Comparison of ENCODE assay signal across 19 cellular contexts in genomic region chr3:114539525-114539924, GRCh38.
A peak's percentile ranks its signal among the peaks of the same experiment; 100 is the strongest.
DNase-seq lines count a peak whose midpoint lies in the region; ATAC-seq, FAIRE-seq and TF ChIP-seq lines count a peak whose summit lies in the region.
"Had no signal": no experiment of that assay in that cellular context is flagged by ENCODE, and none has a peak within 500 bp of the region (broad histone marks: within the 10 kb centered on the region; RNA-seq: fewer than 3 reads in every experiment).

No MANE protein-coding gene starts in this region.

- FAIRE-seq in astrocyte (lab: Jason Lieb, UNC), result peak; percentile 47
- FAIRE-seq: HTR-8/SVneo had no signal

- H3K4me3 Mint-ChIP-seq in astrocyte (ENCODE audit: unreplicated experiment), result no peak overlapping the region
- H3K4me3 Mint-ChIP-seq: CD14-positive monocyte; CD4-positive, alpha-beta memory T cell had no signal

- TF ChIP-seq CTCF in astrocyte (IDR thresholded peaks at IDR 0.05; ENCODE audit: insufficient read depth, low read depth, low read length), result no peak
- no peak for TF ChIP-seq CTCF in psoas muscle (IDR thresholded peaks at IDR 0.05)

- no peaks in the 10 kb centered on the region for H3K36me3 ChIP-seq in astrocyte (ENCODE audit: insufficient read depth, low read length)
- H3K36me3 ChIP-seq in psoas muscle (ENCODE audit: insufficient read depth in 1 of 2, low read depth in 1 of 2), result no peaks in the 10 kb centered on the region
- H3K36me3 ChIP-seq: BLaER1 had no signal

- H3K27ac ChIP-seq in astrocyte (ENCODE audit: low read depth, low read length), result no peak overlapping the region
- no peak overlapping the region for H3K27ac ChIP-seq in psoas muscle
- H3K27ac ChIP-seq: BLaER1, GM23248 had no signal

- DNase-seq in NCI-H748 (lab: John Stamatoyannopoulos, UW; ENCODE audit: unreplicated experiment) (peak; percentile 0), NCI-H748 treated with DMSO at 0.1 percent for 48 hours (lab: John Stamatoyannopoulos, UW) (no peak), NCI-H69 (lab: John Stamatoyannopoulos, UW) (peak; percentile 9), astrocyte (ENCODE audit: low read depth) (peak; percentile 39), psoas muscle (no peak), NOMO-1 treated with DMSO at 0.1 percent for 48 hours (lab: John Stamatoyannopoulos, UW; ENCODE audit: unreplicated experiment) (no peak), GDM1 (lab: John Stamatoyannopoulos, UW) (no peak)
- no peak for DNase-seq in activated CD8-positive, alpha-beta memory T cell treated with anti-CD3 and anti-CD28 coated beads, Interleukin-2, amount 50 U/mL, for 48 hours
- DNase-seq: 8988T; CD4-positive, alpha-beta memory T cell; DMS153; DMS79; GF-D8; GM23248; HCEC 1CT; IMR-90 had no signal

- H3K4me3 ChIP-seq in astrocyte (ENCODE audit: insufficient read depth, low read depth, low read length) (no peak overlapping the region), psoas muscle (no peak overlapping the region)
- H3K4me3 ChIP-seq: BLaER1, GM23248 had no signal

- H4K20me1 ChIP-seq in astrocyte (ENCODE audit: insufficient read depth, low read length), result peaks cover 1% of the 10 kb centered on the region
- H4K20me1 ChIP-seq: BLaER1 had no signal

- no peak overlapping the region for H3K27ac Mint-ChIP-seq in astrocyte (ENCODE audit: unreplicated experiment)
- H3K27ac Mint-ChIP-seq: CD14-positive monocyte had no signal

- H2AFZ ChIP-seq in astrocyte (ENCODE audit: low read depth, low read length), result no peak overlapping the region
- H2AFZ ChIP-seq: GM23248 had no signal

- no peaks in the 10 kb centered on the region for H3K27me3 Mint-ChIP-seq in astrocyte (ENCODE audit: low read depth, unreplicated experiment)
- H3K27me3 Mint-ChIP-seq: CD4-positive, alpha-beta memory T cell had no signal

- H3K36me3 Mint-ChIP-seq in astrocyte (ENCODE audit: low read depth, unreplicated experiment), result peaks cover 3% of the 10 kb centered on the region
- H3K36me3 Mint-ChIP-seq: CD14-positive monocyte had no signal

- H3K9me3 Mint-ChIP-seq in astrocyte (ENCODE audit: unreplicated experiment), result no peaks in the 10 kb centered on the region

- H3K4me1 Mint-ChIP-seq in astrocyte (ENCODE audit: low read depth, unreplicated experiment), result peaks cover 3% of the 10 kb centered on the region

- no peaks in the 10 kb centered on the region for H3K4me1 ChIP-seq in astrocyte (ENCODE audit: insufficient read depth, low read length)
- H3K4me1 ChIP-seq in psoas muscle, result peaks cover 15% of the 10 kb centered on the region

- H3K79me2 ChIP-seq in astrocyte (ENCODE audit: insufficient read depth, low read length), result peaks cover 9% of the 10 kb centered on the region

- no peak overlapping the region for H3K4me2 ChIP-seq in astrocyte (ENCODE audit: low read length)
- H3K4me2 ChIP-seq: BLaER1 had no signal

- 51 to 79% (median 60%) methylated on average over 5 of the region's 5 CpGs for WGBS in psoas muscle, 3 donors

- H3K9me3 ChIP-seq in astrocyte (ENCODE audit: insufficient read depth, low read depth, low read length), result no peaks in the 10 kb centered on the region
- H3K9me3 ChIP-seq in psoas muscle, result no peaks in the 10 kb centered on the region
- H3K9me3 ChIP-seq: BLaER1 had no signal

- no peaks in the 10 kb centered on the region for H3K27me3 ChIP-seq in astrocyte (ENCODE audit: insufficient read depth, low read length)
- H3K27me3 ChIP-seq in psoas muscle (ENCODE audit: insufficient read depth in 3 of 3, low read length in 2 of 3), result no peaks in the 10 kb centered on the region
- H3K27me3 ChIP-seq: BLaER1 had no signal

- intact Hi-C loops in psoas muscle (cut with DNase I), result no loop called here

- ATAC-seq in psoas muscle, result peak; percentile 60 to 80 (median 76)

- H3K9ac ChIP-seq in astrocyte (ENCODE audit: low read length), result no peak overlapping the region
- H3K9ac ChIP-seq: BLaER1, GM23248 had no signal

Comparison
In these comparisons a context has a peak if more than half of its experiments do, and no peak if none do; other contexts are left out.
1. DNase-seq: peak in NCI-H748 (single experiment), NCI-H69 (single experiment) and astrocyte (single experiment); none in NCI-H748 treated with DMSO at 0.1 percent for 48 hours (single experiment), psoas muscle (0 of 2), NOMO-1 treated with DMSO at 0.1 percent for 48 hours (single experiment), activated CD8-positive, alpha-beta memory T cell treated with anti-CD3 and anti-CD28 coated beads, Interleukin-2, amount 50 U/mL, for 48 hours (single experiment) and GDM1 (single experiment).